2 cellular contexts compared by ENCODE assay signal in the genomic region with DNA sequence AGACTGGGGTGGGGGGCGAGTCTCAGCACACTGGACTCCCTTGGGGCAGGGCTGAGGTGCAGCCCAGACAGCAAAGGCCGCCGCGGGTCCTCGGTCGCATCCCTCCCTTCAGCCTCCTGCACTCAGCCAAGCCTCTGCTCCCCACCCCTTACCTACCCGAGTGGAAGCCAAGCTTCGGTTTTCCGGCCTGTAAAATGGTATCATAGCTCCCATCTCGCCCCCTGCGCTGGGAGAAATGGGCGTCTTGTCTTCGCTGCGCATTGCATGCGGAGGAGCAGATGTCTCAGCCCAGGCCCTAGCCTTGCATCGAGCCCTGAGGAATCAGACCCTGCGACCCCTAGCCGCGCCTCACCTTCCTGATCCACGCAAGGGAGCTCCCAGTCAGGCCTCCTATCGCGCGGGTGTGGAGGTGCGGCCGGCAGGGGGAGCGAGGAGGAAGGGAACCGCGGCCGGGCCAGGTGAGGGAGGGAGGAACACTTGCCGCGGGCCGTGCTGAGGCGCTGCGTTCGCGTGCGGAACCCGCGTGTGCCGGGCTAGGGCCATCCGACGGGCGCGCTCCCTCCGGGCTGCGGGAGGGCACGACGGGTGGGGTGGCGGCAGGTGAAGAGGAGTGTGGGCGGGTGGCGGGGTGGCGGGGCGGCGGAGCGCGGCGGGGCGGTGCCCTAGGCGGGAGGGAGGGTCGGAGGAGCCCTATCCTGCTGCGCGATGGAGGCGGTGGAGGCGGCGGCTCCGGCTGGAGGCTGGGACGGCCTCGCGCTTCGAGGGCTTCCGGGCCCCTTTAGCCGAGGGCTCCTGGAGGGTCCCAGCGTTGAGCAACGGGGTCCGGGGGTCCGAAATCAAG.
TF ChIP-seq lines count a peak whose summit lies in the region.

No MANE protein-coding gene starts in this region.

TF ChIP-seq in K562, 482 proteins besides CTCF, POLR2A, EP300 and RAD21 (continued from another document and continues in another):
- TF ChIP-seq, protein P1, sequence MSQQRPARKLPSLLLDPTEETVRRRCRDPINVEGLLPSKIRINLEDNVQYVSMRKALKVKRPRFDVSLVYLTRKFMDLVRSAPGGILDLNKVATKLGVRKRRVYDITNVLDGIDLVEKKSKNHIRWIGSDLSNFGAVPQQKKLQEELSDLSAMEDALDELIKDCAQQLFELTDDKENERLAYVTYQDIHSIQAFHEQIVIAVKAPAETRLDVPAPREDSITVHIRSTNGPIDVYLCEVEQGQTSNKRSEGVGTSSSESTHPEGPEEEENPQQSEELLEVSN (IDR thresholded peaks at IDR 0.05; ENCODE audit: borderline replicate concordance in 1 of 2, extremely low read depth in 1 of 2, insufficient read depth in 1 of 2, insufficient read length in 1 of 2, low read depth in 1 of 2, low read length in 1 of 2, poor library complexity in 1 of 2, severe bottlenecking in 1 of 2) = peak; percentile 87 to 95
- TF ChIP-seq, protein P2, sequence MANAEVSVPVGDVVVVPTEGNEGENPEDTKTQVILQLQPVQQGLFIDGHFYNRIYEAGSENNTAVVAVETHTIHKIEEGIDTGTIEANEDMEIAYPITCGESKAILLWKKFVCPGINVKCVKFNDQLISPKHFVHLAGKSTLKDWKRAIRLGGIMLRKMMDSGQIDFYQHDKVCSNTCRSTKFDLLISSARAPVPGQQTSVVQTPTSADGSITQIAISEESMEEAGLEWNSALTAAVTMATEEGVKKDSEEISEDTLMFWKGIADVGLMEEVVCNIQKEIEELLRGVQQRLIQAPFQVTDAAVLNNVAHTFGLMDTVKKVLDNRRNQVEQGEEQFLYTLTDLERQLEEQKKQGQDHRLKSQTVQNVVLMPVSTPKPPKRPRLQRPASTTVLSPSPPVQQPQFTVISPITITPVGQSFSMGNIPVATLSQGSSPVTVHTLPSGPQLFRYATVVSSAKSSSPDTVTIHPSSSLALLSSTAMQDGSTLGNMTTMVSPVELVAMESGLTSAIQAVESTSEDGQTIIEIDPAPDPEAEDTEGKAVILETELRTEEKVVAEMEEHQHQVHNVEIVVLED (CRISPR knock-in tag; IDR thresholded peaks at IDR 0.05) = no peak
- TF ChIP-seq ZNF785 (CRISPR knock-in tag; IDR thresholded peaks at IDR 0.05) (no peak), JUNB (CRISPR knock-in tag; conservative IDR thresholded peaks at IDR 0.05) (no peak), ZNF76 (CRISPR knock-in tag; IDR thresholded peaks at IDR 0.05; ENCODE audit: borderline replicate concordance) (no peak), NONO (IDR thresholded peaks at IDR 0.05; ENCODE audit: low read depth in 2 of 2, low read length in 1 of 2) (peak in 1 of 2 experiments; percentile 88; a peak in 2 of 4 replicates), NR2F6 (CRISPR knock-in tag; IDR thresholded peaks at IDR 0.05) (no peak; the same call in 1 of the 2 replicates), ARNT (IDR thresholded peaks at IDR 0.05) (no peak), ZNF133 (CRISPR knock-in tag; IDR thresholded peaks at IDR 0.05) (no peak), ZNF282 (CRISPR knock-in tag; IDR thresholded peaks at IDR 0.05) (no peak), TARDBP (IDR thresholded peaks at IDR 0.05) (no peak; the same call in 1 of the 2 replicates), HIVEP1 (CRISPR knock-in tag; IDR thresholded peaks at IDR 0.05) (no peak), ZNF436 (CRISPR knock-in tag; IDR thresholded peaks at IDR 0.05) (no peak), XRCC4 (IDR thresholded peaks at IDR 0.05; ENCODE audit: extremely low read depth, insufficient read depth, insufficient read length) (no peak), SMC3 (conservative IDR thresholded peaks at IDR 0.05; ENCODE audit: insufficient read depth, low read depth, low read length) (peak; percentile 99), NFE2 (IDR thresholded peaks at IDR 0.05; ENCODE audit: low read depth) (no peak), TRIM24 (IDR thresholded peaks at IDR 0.05) (peak in 1 of 2 experiments; percentile 48; a peak in 1 of 4 replicates), ZNF239 (CRISPR knock-in tag; IDR thresholded peaks at IDR 0.05) (no peak)
- TF ChIP-seq, protein P3, sequence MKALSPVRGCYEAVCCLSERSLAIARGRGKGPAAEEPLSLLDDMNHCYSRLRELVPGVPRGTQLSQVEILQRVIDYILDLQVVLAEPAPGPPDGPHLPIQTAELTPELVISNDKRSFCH (CRISPR knock-in tag; IDR thresholded peaks at IDR 0.05) = no peak
- TF ChIP-seq, protein P3 (tag; IDR thresholded peaks at IDR 0.05) = peak; percentile 79; the same call in 1 of the 2 replicates
- TF ChIP-seq, protein P4, sequence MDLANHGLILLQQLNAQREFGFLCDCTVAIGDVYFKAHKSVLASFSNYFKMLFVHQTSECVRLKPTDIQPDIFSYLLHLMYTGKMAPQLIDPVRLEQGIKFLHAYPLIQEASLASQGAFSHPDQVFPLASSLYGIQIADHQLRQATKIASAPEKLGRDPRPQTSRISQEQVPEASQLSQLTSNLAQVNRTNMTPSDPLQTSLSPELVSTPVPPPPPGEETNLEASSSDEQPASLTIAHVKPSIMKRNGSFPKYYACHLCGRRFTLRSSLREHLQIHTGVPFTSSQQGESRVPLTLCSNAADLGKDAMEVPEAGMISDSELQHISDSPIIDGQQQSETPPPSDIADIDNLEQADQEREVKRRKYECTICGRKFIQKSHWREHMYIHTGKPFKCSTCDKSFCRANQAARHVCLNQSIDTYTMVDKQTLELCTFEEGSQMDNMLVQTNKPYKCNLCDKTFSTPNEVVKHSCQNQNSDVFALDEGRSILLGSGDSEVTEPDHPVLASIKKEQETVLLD (IDR thresholded peaks at IDR 0.05) = peak; percentile 78
- TF ChIP-seq, protein P5, sequence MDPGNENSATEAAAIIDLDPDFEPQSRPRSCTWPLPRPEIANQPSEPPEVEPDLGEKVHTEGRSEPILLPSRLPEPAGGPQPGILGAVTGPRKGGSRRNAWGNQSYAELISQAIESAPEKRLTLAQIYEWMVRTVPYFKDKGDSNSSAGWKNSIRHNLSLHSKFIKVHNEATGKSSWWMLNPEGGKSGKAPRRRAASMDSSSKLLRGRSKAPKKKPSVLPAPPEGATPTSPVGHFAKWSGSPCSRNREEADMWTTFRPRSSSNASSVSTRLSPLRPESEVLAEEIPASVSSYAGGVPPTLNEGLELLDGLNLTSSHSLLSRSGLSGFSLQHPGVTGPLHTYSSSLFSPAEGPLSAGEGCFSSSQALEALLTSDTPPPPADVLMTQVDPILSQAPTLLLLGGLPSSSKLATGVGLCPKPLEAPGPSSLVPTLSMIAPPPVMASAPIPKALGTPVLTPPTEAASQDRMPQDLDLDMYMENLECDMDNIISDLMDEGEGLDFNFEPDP (CRISPR knock-in tag; IDR thresholded peaks at IDR 0.05) = peak; percentile 79; the same call in 1 of the 2 replicates
- TF ChIP-seq, protein P6, sequence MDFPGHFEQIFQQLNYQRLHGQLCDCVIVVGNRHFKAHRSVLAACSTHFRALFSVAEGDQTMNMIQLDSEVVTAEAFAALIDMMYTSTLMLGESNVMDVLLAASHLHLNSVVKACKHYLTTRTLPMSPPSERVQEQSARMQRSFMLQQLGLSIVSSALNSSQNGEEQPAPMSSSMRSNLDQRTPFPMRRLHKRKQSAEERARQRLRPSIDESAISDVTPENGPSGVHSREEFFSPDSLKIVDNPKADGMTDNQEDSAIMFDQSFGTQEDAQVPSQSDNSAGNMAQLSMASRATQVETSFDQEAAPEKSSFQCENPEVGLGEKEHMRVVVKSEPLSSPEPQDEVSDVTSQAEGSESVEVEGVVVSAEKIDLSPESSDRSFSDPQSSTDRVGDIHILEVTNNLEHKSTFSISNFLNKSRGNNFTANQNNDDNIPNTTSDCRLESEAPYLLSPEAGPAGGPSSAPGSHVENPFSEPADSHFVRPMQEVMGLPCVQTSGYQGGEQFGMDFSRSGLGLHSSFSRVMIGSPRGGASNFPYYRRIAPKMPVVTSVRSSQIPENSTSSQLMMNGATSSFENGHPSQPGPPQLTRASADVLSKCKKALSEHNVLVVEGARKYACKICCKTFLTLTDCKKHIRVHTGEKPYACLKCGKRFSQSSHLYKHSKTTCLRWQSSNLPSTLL (IDR thresholded peaks at IDR 0.05) = no peak

TF ChIP-seq in HepG2, 621 proteins besides CTCF, POLR2A, EP300 and RAD21 (continued from another document):
- TF ChIP-seq, protein P7, sequence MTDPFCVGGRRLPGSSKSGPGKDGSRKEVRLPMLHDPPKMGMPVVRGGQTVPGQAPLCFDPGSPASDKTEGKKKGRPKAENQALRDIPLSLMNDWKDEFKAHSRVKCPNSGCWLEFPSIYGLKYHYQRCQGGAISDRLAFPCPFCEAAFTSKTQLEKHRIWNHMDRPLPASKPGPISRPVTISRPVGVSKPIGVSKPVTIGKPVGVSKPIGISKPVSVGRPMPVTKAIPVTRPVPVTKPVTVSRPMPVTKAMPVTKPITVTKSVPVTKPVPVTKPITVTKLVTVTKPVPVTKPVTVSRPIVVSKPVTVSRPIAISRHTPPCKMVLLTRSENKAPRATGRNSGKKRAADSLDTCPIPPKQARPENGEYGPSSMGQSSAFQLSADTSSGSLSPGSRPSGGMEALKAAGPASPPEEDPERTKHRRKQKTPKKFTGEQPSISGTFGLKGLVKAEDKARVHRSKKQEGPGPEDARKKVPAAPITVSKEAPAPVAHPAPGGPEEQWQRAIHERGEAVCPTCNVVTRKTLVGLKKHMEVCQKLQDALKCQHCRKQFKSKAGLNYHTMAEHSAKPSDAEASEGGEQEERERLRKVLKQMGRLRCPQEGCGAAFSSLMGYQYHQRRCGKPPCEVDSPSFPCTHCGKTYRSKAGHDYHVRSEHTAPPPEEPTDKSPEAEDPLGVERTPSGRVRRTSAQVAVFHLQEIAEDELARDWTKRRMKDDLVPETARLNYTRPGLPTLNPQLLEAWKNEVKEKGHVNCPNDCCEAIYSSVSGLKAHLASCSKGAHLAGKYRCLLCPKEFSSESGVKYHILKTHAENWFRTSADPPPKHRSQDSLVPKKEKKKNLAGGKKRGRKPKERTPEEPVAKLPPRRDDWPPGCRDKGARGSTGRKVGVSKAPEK (CRISPR knock-in tag; IDR thresholded peaks at IDR 0.05; ENCODE audit: borderline replicate concordance) = peak; percentile 76; the same call in 1 of the 2 replicates
- TF ChIP-seq ZNF24 (IDR thresholded peaks at IDR 0.05) = no peak
